In the genomic region with DNA sequence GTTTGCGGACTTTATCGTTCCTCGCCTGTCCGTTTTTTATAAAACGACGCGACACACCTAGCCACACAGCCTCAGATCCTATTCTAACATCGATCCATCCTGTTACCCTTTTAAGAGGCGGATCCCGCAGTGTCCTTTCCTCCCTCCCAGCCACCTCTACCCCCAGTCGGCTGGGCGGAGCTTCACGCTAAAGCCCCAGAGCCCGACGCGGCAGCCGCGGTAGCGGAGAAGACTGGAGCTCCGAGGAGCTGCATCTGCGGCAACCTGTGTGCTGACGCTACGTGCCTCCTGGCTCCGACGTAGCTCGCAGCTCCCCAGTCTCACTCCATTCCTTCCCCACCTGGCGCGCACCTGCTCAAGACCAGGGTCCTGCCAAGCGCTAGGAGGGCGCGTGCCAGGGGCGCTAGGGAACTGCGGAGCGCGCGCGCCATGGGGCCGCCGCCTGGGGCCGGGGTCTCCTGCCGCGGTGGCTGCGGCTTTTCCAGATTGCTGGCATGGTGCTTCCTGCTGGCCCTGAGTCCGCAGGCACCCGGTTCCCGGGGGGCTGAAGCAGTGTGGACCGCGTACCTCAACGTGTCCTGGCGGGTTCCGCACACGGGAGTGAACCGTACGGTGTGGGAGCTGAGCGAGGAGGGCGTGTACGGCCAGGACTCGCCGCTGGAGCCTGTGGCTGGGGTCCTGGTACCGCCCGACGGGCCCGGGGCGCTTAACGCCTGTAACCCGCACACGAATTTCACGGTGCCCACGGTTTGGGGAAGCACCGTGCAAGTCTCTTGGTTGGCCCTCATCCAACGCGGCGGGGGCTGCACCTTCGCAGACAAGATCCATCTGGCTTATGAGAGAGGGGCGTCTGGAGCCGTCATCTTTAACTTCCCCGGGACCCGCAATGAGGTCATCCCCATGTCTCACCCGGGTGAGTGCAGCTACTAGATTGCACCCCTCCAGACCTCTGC, we compare ENCODE assay signal across 8 cellular contexts. TPM values are rescaled to one million over a fixed set of nuclear protein-coding genes. Genes with fewer than 3 reads are reported as not detected.
DNase-seq lines count a peak whose midpoint lies in the region; TF ChIP-seq lines count a peak whose summit lies in the region.

A gene with protein sequence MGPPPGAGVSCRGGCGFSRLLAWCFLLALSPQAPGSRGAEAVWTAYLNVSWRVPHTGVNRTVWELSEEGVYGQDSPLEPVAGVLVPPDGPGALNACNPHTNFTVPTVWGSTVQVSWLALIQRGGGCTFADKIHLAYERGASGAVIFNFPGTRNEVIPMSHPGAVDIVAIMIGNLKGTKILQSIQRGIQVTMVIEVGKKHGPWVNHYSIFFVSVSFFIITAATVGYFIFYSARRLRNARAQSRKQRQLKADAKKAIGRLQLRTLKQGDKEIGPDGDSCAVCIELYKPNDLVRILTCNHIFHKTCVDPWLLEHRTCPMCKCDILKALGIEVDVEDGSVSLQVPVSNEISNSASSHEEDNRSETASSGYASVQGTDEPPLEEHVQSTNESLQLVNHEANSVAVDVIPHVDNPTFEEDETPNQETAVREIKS (plus strand): TSS at position 217 of the 953 bp plus-strand sequence. CDS start 213 bp downstream, at position 430.

- H3K4me2 ChIP-seq in mesendoderm (ENCODE audit: low read length) = peak within 1 kb of the TSS; percentile 56

- H3K9me3 ChIP-seq in endocrine pancreas (ENCODE audit: control insufficient read depth, low read length) (no peaks in the 10 kb centered on the region), tibial nerve (no peaks in the 10 kb centered on the region)

- no peak within 1 kb of the TSS for H2AK5ac ChIP-seq in mesendoderm (ENCODE audit: low read length)

- peak; percentile 69 for DNase-seq in ACHN
- no peak for DNase-seq in HFFc6
- DNase-seq in SKM-1 treated with dmso at 0.1 percent for 144 hours (lab: John Stamatoyannopoulos, UW; ENCODE audit: unreplicated experiment) = peak; percentile 32
- DNase-seq in mesendoderm = peak; percentile 80
- DNase-seq in tibial nerve (ENCODE audit: low spot score in 2 of 2) = no peak
- no peak for DNase-seq in cortex of kidney (lab: John Stamatoyannopoulos, UW)
- no peak for DNase-seq in epidermal melanocyte (ENCODE audit: insufficient read length, low spot score)

- no peak for TF ChIP-seq EP300 in tibial nerve (IDR thresholded peaks at IDR 0.05)

- H3K4me1 Mint-ChIP-seq in HFFc6 (ENCODE audit: low read depth) = no peaks in the 10 kb centered on the region; the same call in 1 of the 2 replicates

- TF ChIP-seq CTCF in HFFc6 (IDR thresholded peaks at IDR 0.05) (no peak), tibial nerve (IDR thresholded peaks at IDR 0.05) (no peak)

- H4K5ac ChIP-seq in mesendoderm (ENCODE audit: low read length) = no peak within 1 kb of the TSS

- H3K36me3 Mint-ChIP-seq in HFFc6 (ENCODE audit: low read depth) = no peaks in the 10 kb centered on the region

- no peak within 1 kb of the TSS for H3K23ac ChIP-seq in mesendoderm (ENCODE audit: low read length)

- in situ Hi-C loops in ACHN (cut with HindIII; ENCODE audit: low pct_ligation_motif_present, low pct_unique_long_range_greater_than_20kb, low sequenced_read_pairs) = no loop called here

- no peak within 1 kb of the TSS for H3K4ac ChIP-seq in mesendoderm (ENCODE audit: low read depth, low read length)

- H3K79me2 ChIP-seq in mesendoderm (ENCODE audit: control insufficient read depth, insufficient read depth, low read length) = no peaks in the 10 kb centered on the region

- no peak within 1 kb of the TSS for H2BK5ac ChIP-seq in mesendoderm (ENCODE audit: low read length)

- no peaks in the 10 kb centered on the region for H3K9me3 Mint-ChIP-seq in HFFc6

- peak within 1 kb of the TSS; percentile 67 for H3K56ac ChIP-seq in mesendoderm (ENCODE audit: low read length)

- H3K27ac ChIP-seq in mesendoderm (ENCODE audit: low read depth, low read length) (no peak within 1 kb of the TSS), tibial nerve (peak within 1 kb of the TSS in 1 of 4 donors; percentile 36)

- H2BK120ac ChIP-seq in mesendoderm (ENCODE audit: low read depth, low read length) = no peak within 1 kb of the TSS

- no peaks in the 10 kb centered on the region for H3K79me1 ChIP-seq in mesendoderm (ENCODE audit: low read length)

- H3K36me3 ChIP-seq in endocrine pancreas (ENCODE audit: control insufficient read depth, insufficient read depth, low read length) (no peaks in the 10 kb centered on the region), mesendoderm (ENCODE audit: control insufficient read depth, insufficient read depth, low read length) (no peaks in the 10 kb centered on the region), tibial nerve (no peaks in the 10 kb centered on the region)

- H3K27me3 ChIP-seq in endocrine pancreas (ENCODE audit: control insufficient read depth, insufficient read depth, low read length) (no peaks in the 10 kb centered on the region), mesendoderm (ENCODE audit: insufficient read depth, low read length, poor library complexity) (peaks cover 3% of the 10 kb centered on the region), tibial nerve (peaks cover 0 to 69% of the 10 kb centered on the region in 2 donors)

- H3K4me3 ChIP-seq in endocrine pancreas (ENCODE audit: control insufficient read depth, insufficient read depth, low read length) (peak within 1 kb of the TSS; percentile 98), mesendoderm (ENCODE audit: low read length) (peak within 1 kb of the TSS; percentile 10), tibial nerve (peak within 1 kb of the TSS; percentile 21 to 56 (median 38))

- TF ChIP-seq POLR2A in tibial nerve (IDR thresholded peaks at IDR 0.05) = no peak

- no peak within 1 kb of the TSS for H4K8ac ChIP-seq in mesendoderm (ENCODE audit: low read depth, low read length)

- peaks cover 4% of the 10 kb centered on the region for H3K27me3 Mint-ChIP-seq in HFFc6 (ENCODE audit: insufficient read depth)

- no peak within 1 kb of the TSS for H3K27ac Mint-ChIP-seq in HFFc6

- H3K18ac ChIP-seq in mesendoderm (ENCODE audit: low read length) = no peak within 1 kb of the TSS

- no peak within 1 kb of the TSS for H2BK15ac ChIP-seq in mesendoderm (replicated peaks; ENCODE audit: low read depth)

- peaks cover 3% of the 10 kb centered on the region for H3K4me1 ChIP-seq in endocrine pancreas (ENCODE audit: control insufficient read depth, insufficient read depth, low read length)
- H3K4me1 ChIP-seq in mesendoderm (ENCODE audit: control insufficient read depth, low read depth, low read length) = no peaks in the 10 kb centered on the region
- H3K4me1 ChIP-seq in tibial nerve = peaks cover 0 to 10% (median 0%) of the 10 kb centered on the region in 4 donors

- H3K9ac ChIP-seq in endocrine pancreas (ENCODE audit: control insufficient read depth, insufficient read depth, low read length) = peak within 1 kb of the TSS; percentile 89
- peak within 1 kb of the TSS; percentile 44 for H3K9ac ChIP-seq in mesendoderm (ENCODE audit: low read length)

- peak within 1 kb of the TSS; percentile 88 for H3K4me3 Mint-ChIP-seq in HFFc6

- no CpG with 5 or more reads among the region's 79 CpGs for WGBS in mesendoderm (ENCODE audit: extremely low coverage, insufficient coverage, low lambda C conversion rate)
- 0 to 30% methylated on average over 19 to 72 of the region's 79 CpGs for WGBS in tibial nerve, 2 donors

RNA-seq across cellular contexts. Expression of the gene that starts here (rescaled TPM):
- under 1 TPM in 4 of 6 experiments, not detected in 2; 0.07 to 0.14 (median 0.07) TPM for total RNA-seq in HFFc6 (2021; fragmentation: NEBNext Ultra II Directional; extraction: Animal tissue kit (Norgen Biotek cat#: 25700))
- 0.38 TPM for polyA plus RNA-seq in mesendoderm (2013, experiment 1 of 2)
- polyA plus RNA-seq in mesendoderm (2013, experiment 2 of 2) = 0.36 TPM
- total RNA-seq in tibial nerve = 1 to 10 TPM in 2 of 4 donors, under 1 TPM in 2; 0.20 to 5.0 (median 1.1) TPM

Comparison
In these comparisons a context has a peak if more than half of its experiments do, and no peak if none do; other contexts are left out.
1. DNase-seq: peak in ACHN (single experiment), SKM-1 treated with dmso at 0.1 percent for 144 hours (single experiment) and mesendoderm (single experiment); none in HFFc6 (single experiment), tibial nerve (0 of 2), cortex of kidney (single experiment) and epidermal melanocyte (single experiment).
2. H3K4me3 ChIP-seq: peak in every context shown above with its lines; median percentile 98 in endocrine pancreas; 38 in tibial nerve; 10 in mesendoderm.